ENCODE assay signal across 1 cellular context in the genomic region with DNA sequence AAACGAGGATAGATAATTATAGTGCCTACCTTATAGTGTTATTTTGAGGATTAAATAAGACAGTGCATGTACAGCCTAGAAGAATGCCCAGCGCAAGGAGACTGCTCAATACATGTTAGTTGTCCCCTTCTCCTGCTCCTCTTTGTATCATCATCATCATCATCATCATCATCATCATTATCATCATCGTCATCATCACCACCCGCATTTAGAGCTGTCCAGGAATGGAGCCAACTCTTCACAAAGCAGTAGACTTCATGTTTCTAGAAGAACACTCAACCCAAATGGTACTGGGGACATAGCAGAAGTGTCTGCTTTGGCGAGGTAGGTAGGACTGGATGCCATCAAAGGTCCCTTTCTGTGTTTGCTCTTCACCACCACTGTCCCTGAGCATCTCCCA.
TF ChIP-seq lines count a peak whose summit lies in the region.

No MANE protein-coding gene starts in this region.

TF ChIP-seq in HEK293, 187 proteins besides CTCF, POLR2A, EP300 and RAD21:
- TF ChIP-seq, protein P1, sequence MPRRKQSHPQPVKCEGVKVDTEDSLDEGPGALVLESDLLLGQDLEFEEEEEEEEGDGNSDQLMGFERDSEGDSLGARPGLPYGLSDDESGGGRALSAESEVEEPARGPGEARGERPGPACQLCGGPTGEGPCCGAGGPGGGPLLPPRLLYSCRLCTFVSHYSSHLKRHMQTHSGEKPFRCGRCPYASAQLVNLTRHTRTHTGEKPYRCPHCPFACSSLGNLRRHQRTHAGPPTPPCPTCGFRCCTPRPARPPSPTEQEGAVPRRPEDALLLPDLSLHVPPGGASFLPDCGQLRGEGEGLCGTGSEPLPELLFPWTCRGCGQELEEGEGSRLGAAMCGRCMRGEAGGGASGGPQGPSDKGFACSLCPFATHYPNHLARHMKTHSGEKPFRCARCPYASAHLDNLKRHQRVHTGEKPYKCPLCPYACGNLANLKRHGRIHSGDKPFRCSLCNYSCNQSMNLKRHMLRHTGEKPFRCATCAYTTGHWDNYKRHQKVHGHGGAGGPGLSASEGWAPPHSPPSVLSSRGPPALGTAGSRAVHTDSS (tag by site-specific recombination; IDR thresholded peaks at IDR 0.05) = peak; percentile 63; the same call in 1 of the 2 replicates
- no peak for TF ChIP-seq GLIS1 (tag by site-specific recombination; IDR thresholded peaks at IDR 0.05)
- TF ChIP-seq, protein P2, sequence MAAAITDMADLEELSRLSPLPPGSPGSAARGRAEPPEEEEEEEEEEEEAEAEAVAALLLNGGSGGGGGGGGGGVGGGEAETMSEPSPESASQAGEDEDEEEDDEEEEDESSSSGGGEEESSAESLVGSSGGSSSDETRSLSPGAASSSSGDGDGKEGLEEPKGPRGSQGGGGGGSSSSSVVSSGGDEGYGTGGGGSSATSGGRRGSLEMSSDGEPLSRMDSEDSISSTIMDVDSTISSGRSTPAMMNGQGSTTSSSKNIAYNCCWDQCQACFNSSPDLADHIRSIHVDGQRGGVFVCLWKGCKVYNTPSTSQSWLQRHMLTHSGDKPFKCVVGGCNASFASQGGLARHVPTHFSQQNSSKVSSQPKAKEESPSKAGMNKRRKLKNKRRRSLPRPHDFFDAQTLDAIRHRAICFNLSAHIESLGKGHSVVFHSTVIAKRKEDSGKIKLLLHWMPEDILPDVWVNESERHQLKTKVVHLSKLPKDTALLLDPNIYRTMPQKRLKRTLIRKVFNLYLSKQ (tag by site-specific recombination; IDR thresholded peaks at IDR 0.05; ENCODE audit: borderline replicate concordance) = no peak
